In the genomic region with DNA sequence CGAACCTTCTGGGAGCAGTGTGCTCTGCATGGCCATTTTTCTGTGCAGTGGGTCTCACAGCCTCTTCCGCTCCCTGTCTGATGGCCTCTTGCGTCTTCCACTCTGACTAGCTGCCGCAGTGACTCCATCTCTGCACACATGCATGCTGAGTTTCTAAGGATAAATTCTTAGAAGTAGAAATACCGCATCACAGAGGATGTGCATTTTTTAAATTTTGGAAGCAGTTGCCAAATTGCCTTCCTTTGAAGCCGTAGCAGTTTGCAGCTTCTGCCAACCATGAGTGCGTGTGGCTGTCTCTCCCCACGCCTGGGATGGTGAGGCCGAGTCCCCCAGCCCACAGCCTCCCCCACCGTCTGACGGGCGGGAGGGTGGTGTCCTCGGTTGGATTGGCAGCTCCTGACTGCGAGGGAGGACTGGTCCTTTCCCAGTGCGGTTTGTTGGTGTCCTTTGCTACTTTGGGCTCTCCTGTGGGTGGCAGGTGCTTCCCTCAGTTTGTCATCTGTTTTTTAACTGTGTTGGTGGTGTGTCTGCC, we compare ENCODE assay signal across 1 cellular context.
TF ChIP-seq lines count a peak whose summit lies in the region.

No MANE protein-coding gene starts in this region.

TF ChIP-seq in IMR-90, 13 proteins besides CTCF, POLR2A, EP300 and RAD21:
- no peak for TF ChIP-seq RFX5 (IDR thresholded peaks at IDR 0.05; ENCODE audit: low read depth, low read length)
- TF ChIP-seq CHD1 (IDR thresholded peaks at IDR 0.05; ENCODE audit: low read depth, low read length), result no peak
- no peak for TF ChIP-seq NFE2L2 (IDR thresholded peaks at IDR 0.05; ENCODE audit: low read depth, low read length)
- no peak for TF ChIP-seq FOS (IDR thresholded peaks at IDR 0.05; ENCODE audit: low read depth, low read length)
- TF ChIP-seq MAZ (IDR thresholded peaks at IDR 0.05; ENCODE audit: borderline replicate concordance, low read depth, low read length), result no peak
- TF ChIP-seq RCOR1 (IDR thresholded peaks at IDR 0.05; ENCODE audit: insufficient replicate concordance, low read length), result no peak
- no peak for TF ChIP-seq CEBPB (IDR thresholded peaks at IDR 0.05; ENCODE audit: low read depth, low read length)
- TF ChIP-seq SMC3 (IDR thresholded peaks at IDR 0.05; ENCODE audit: low read depth, low read length), result no peak
TF ChIP-seq in IMR-90: peak in this region for 0.
